Comparison of ENCODE assay signal across 2 cellular contexts in the genomic region with DNA sequence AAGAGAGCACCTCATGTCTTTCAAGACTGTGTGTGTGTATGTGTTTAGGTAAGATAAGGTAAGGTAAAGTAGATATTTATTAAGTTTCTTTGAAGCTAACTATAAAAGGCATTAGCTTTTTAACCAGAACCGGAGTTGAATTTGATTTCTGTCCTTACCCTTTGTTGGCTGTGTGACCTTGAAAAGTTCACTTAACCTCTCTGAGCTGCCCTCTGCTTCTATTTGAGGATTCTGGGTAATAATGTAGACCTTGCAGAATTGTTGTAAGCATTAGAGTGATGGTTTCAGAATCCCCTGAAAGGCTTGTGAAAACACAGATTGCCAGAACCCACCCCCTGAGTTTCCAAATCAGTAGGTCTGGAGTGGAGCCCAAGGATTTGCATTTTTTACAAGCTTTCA.
TF ChIP-seq lines count a peak whose summit lies in the region.

No MANE protein-coding gene starts in this region.

TF ChIP-seq in WTC11, 78 proteins besides CTCF, POLR2A, EP300 and RAD21 (continued from another document):
- TF ChIP-seq NFE2L1 (CRISPR knock-in tag; IDR thresholded peaks at IDR 0.05): no peak
- TF ChIP-seq, protein P1, sequence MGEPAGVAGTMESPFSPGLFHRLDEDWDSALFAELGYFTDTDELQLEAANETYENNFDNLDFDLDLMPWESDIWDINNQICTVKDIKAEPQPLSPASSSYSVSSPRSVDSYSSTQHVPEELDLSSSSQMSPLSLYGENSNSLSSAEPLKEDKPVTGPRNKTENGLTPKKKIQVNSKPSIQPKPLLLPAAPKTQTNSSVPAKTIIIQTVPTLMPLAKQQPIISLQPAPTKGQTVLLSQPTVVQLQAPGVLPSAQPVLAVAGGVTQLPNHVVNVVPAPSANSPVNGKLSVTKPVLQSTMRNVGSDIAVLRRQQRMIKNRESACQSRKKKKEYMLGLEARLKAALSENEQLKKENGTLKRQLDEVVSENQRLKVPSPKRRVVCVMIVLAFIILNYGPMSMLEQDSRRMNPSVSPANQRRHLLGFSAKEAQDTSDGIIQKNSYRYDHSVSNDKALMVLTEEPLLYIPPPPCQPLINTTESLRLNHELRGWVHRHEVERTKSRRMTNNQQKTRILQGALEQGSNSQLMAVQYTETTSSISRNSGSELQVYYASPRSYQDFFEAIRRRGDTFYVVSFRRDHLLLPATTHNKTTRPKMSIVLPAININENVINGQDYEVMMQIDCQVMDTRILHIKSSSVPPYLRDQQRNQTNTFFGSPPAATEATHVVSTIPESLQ (CRISPR knock-in tag; IDR thresholded peaks at IDR 0.05): no peak
- no peak for TF ChIP-seq RORB (CRISPR knock-in tag; IDR thresholded peaks at IDR 0.05)
TF ChIP-seq in WTC11: peak in this region for 0.

TF ChIP-seq in endothelial cell of umbilical vein, 7 proteins besides CTCF, POLR2A, EP300 and RAD21 (continued from another document):
- TF ChIP-seq GATA2 (IDR thresholded peaks at IDR 0.05; ENCODE audit: insufficient read depth, insufficient read length, low read depth, low read length) (no peak), FOS (IDR thresholded peaks at IDR 0.05; ENCODE audit: borderline replicate concordance, insufficient read depth, low read length) (no peak), EZH2 (IDR thresholded peaks at IDR 0.05; ENCODE audit: borderline replicate concordance, low read depth, low read length, severe bottlenecking) (no peak), POLR2AphosphoS5 (IDR thresholded peaks at IDR 0.05; ENCODE audit: insufficient read depth, low read depth, low read length) (no peak), JUN (IDR thresholded peaks at IDR 0.05; ENCODE audit: borderline replicate concordance, insufficient read depth, insufficient read length, low read depth) (no peak)
- TF ChIP-seq, protein P2, sequence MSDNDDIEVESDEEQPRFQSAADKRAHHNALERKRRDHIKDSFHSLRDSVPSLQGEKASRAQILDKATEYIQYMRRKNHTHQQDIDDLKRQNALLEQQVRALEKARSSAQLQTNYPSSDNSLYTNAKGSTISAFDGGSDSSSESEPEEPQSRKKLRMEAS (IDR thresholded peaks at IDR 0.05; ENCODE audit: insufficient read depth, insufficient read length): no peak
TF ChIP-seq in endothelial cell of umbilical vein: peak in this region for 0.
